In genomic region chr1:161225534-161226319, GRCh38 we compare ENCODE assay signal across 8 cellular contexts. TPM values are rescaled to one million over a fixed set of nuclear protein-coding genes. Genes with fewer than 3 reads are reported as not detected.
DNase-seq lines count a peak whose midpoint lies in the region; ATAC-seq and TF ChIP-seq lines count a peak whose summit lies in the region.

TOMM40L (plus strand) TSS chr1:161226060; CDS start chr1:161226490, 430 bp downstream.

- POLR2A ChIA-PET in activated CD4-positive, alpha-beta T cell treated with anti-CD3 and anti-CD28 coated beads, Interleukin-2, amount 10 ng/mL, durations not matched to agents 7 days and 5 days (lab: Charles Lee): interaction anchor here (0.7 to 1.3 kb wide), 4 partner anchors 23 to 88 kb away, joined by 4 to 6 read pairs (median 4); partner anchors contain the start of genes NDUFS2, PPOX and SDHC

- CTCF ChIA-PET in activated CD4-positive, alpha-beta T cell treated with anti-CD3 and anti-CD28 coated beads, Interleukin-2, amount 10 ng/mL, durations not matched to agents 7 days and 5 days (lab: Charles Lee): interaction anchor here (0.5 to 4.4 kb wide), 46 partner anchors 10 to 541 kb away, joined by 3 to 38 read pairs (median 4); partner anchors contain the start of genes CFAP126, DEDD, FCER1G and NDUFS2

- H3K9me3 Mint-ChIP-seq in CD14-positive monocyte: peaks cover 0 to 2% (median 0%) of the 10 kb centered on the region in 7 donors
- no peaks in the 10 kb centered on the region for H3K9me3 Mint-ChIP-seq in activated CD4-positive, alpha-beta T cell treated with anti-CD3 and anti-CD28 coated beads, Interleukin-2, amount 10 ng/mL, durations not matched to agents 7 days and 5 days
- no peaks in the 10 kb centered on the region for H3K9me3 Mint-ChIP-seq in dendritic cell treated with granulocyte-macrophage colony-stimulating factor and Interleukin-4, amounts not matched to agents 40 ng/mL and 50 ng/mL, for 4 days

- TF ChIP-seq CTCF in CD14-positive monocyte (IDR thresholded peaks at IDR 0.05): peak; percentile 59

- H3K27me3 Mint-ChIP-seq in CD14-positive monocyte (ENCODE audit: low read depth in 3 of 3): peaks cover 0 to 5% (median 1%) of the 10 kb centered on the region in 3 donors
- no peaks in the 10 kb centered on the region for H3K27me3 Mint-ChIP-seq in activated CD4-positive, alpha-beta T cell treated with anti-CD3 and anti-CD28 coated beads, Interleukin-2, amount 10 ng/mL, durations not matched to agents 7 days and 5 days
- H3K27me3 Mint-ChIP-seq in dendritic cell treated with granulocyte-macrophage colony-stimulating factor and Interleukin-4, amounts not matched to agents 40 ng/mL and 50 ng/mL, for 4 days: no peaks in the 10 kb centered on the region

- H3K27ac Mint-ChIP-seq in CD14-positive monocyte: peak within 1 kb of the TSS; percentile 88 to 99 (median 97)
- peak within 1 kb of the TSS; percentile 93 for H3K27ac Mint-ChIP-seq in activated CD4-positive, alpha-beta T cell treated with anti-CD3 and anti-CD28 coated beads, Interleukin-2, amount 10 ng/mL, durations not matched to agents 7 days and 5 days
- peak within 1 kb of the TSS; percentile 94 for H3K27ac Mint-ChIP-seq in dendritic cell treated with granulocyte-macrophage colony-stimulating factor and Interleukin-4, amounts not matched to agents 40 ng/mL and 50 ng/mL, for 4 days

- peaks cover 62% of the 10 kb centered on the region for H3K4me1 Mint-ChIP-seq in CD14-positive monocyte
- peaks cover 44% of the 10 kb centered on the region for H3K4me1 Mint-ChIP-seq in activated CD4-positive, alpha-beta T cell treated with anti-CD3 and anti-CD28 coated beads, Interleukin-2, amount 10 ng/mL, durations not matched to agents 7 days and 5 days
- peaks cover 62% of the 10 kb centered on the region for H3K4me1 Mint-ChIP-seq in dendritic cell treated with granulocyte-macrophage colony-stimulating factor and Interleukin-4, amounts not matched to agents 40 ng/mL and 50 ng/mL, for 4 days (ENCODE audit: low read depth)

- H3K36me3 Mint-ChIP-seq in CD14-positive monocyte: peaks cover 49 to 55% of the 10 kb centered on the region in 2 donors
- H3K36me3 Mint-ChIP-seq in activated CD4-positive, alpha-beta T cell treated with anti-CD3 and anti-CD28 coated beads, Interleukin-2, amount 10 ng/mL, durations not matched to agents 7 days and 5 days (ENCODE audit: low read depth): peaks cover 20% of the 10 kb centered on the region
- peaks cover 70% of the 10 kb centered on the region for H3K36me3 Mint-ChIP-seq in dendritic cell treated with granulocyte-macrophage colony-stimulating factor and Interleukin-4, amounts not matched to agents 40 ng/mL and 50 ng/mL, for 4 days (ENCODE audit: low read depth)

- peak within 1 kb of the TSS; percentile 95 to 98 for H3K4me3 Mint-ChIP-seq in CD14-positive monocyte
- peak within 1 kb of the TSS; percentile 95 for H3K4me3 Mint-ChIP-seq in activated CD4-positive, alpha-beta T cell treated with anti-CD3 and anti-CD28 coated beads, Interleukin-2, amount 10 ng/mL, durations not matched to agents 7 days and 5 days
- peak within 1 kb of the TSS; percentile 100 for H3K4me3 Mint-ChIP-seq in dendritic cell treated with granulocyte-macrophage colony-stimulating factor and Interleukin-4, amounts not matched to agents 40 ng/mL and 50 ng/mL, for 4 days

- DNase-seq in CD14-positive monocyte (ENCODE audit: low spot score) (peak; percentile 95), NCI-H526 treated with DMSO at 0.1 percent for 48 hours (lab: John Stamatoyannopoulos, UW) (peak; percentile 99), left lobe of liver (ENCODE audit: low spot score) (peak; percentile 89)
- DNase-seq in activated CD4-positive, alpha-beta T cell treated with anti-CD3 and anti-CD28 coated beads, Interleukin-2, amount 10 ng/mL, durations not matched to agents 7 days and 5 days: peak; percentile 94
- peak; percentile 86 for DNase-seq in stimulated activated CD4-positive, alpha-beta T cell treated with anti-CD3 and anti-CD28 coated beads, Interleukin-2, amount 100 ng/mL, for 4 hours (ENCODE audit: low read depth)

- intact Hi-C loops in CD14-positive monocyte (cut with micrococcal nuclease): loop anchor here in 1 of 2 donors (1.0 to 5.0 kb wide), 3 partner anchors 16 to 157 kb away; partner anchors contain the start of gene SDHC
- intact Hi-C loops in dendritic cell treated with granulocyte-macrophage colony-stimulating factor and Interleukin-4, amounts not matched to agents 40 ng/mL and 50 ng/mL, for 4 days (cut with micrococcal nuclease): loop anchor here (1.0 to 5.0 kb wide), 5 partner anchors 15 to 142 kb away; partner anchors contain the start of genes CFAP126 and SDHC

- ATAC-seq in GM19328 (IDR thresholded peaks at IDR 0.05; ENCODE audit: unreplicated experiment) (peak; percentile 93), HG03520 (IDR thresholded peaks at IDR 0.05; ENCODE audit: unreplicated experiment) (peak; percentile 93), left lobe of liver (peak; percentile 63)

RNA-seq across cellular contexts. Expression of gene TOMM40L, which starts in this region (rescaled TPM):
- polyA plus RNA-seq in CD14-positive monocyte: 1 to 10 TPM; 3.8 to 5.2 TPM
- 10 to 100 TPM; 16.7 to 17.3 TPM for total RNA-seq in activated CD4-positive, alpha-beta T cell treated with anti-CD3 and anti-CD28 coated beads, Interleukin-2, amount 10 ng/mL, durations not matched to agents 7 days and 5 days
- 6.3 TPM for total RNA-seq in left lobe of liver

Comparison
In these comparisons a context has a peak if more than half of its experiments do, and no peak if none do; other contexts are left out.
1. Peak in every context shown above with its lines: DNase-seq and ATAC-seq.